In the genomic region with DNA sequence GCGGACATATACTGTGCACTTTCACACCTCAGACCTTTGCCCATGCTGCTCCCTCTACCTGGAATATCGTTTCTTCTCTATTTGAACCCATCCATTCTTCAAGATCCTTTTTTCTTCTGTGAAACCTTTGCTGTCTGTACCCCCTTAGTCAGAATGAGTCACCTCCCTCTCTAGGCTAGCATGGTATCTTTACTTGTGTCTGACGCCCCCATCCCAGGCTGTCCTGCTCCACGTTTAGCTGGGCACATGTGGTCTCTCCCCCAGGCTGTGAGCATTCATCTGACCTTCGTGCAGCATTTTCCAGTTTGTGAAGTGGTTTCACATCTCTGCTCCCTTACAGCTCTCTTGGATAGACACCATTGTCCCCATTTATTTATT, we compare ENCODE assay signal across 10 cellular contexts. TPM values are rescaled to one million over a fixed set of nuclear protein-coding genes. Genes with fewer than 3 reads are reported as not detected.
DNase-seq lines count a peak whose midpoint lies in the region; ATAC-seq and TF ChIP-seq lines count a peak whose summit lies in the region.
"Had no signal": no experiment of that assay in that cellular context is flagged by ENCODE, and none has a peak within 500 bp of the region (broad histone marks: within the 10 kb centered on the region; RNA-seq: fewer than 3 reads in every experiment).

No MANE protein-coding gene starts in this region.

- H3K27ac Mint-ChIP-seq in MCF 10A (ENCODE audit: low read depth, unreplicated experiment) = no peak overlapping the region
- no peak overlapping the region for H3K27ac Mint-ChIP-seq in naive thymus-derived CD4-positive, alpha-beta T cell
- H3K27ac Mint-ChIP-seq: activated CD8-positive, alpha-beta T cell treated with anti-CD3 and anti-CD28 coated beads for 36 hours had no signal

- ATAC-seq in upper lobe of left lung (ENCODE audit: low FRiP score in 2 of 2) = no peak
- ATAC-seq in naive thymus-derived CD4-positive, alpha-beta T cell = no peak
- ATAC-seq: activated CD8-positive, alpha-beta T cell treated with anti-CD3 and anti-CD28 coated beads for 36 hours had no signal

- H3K9me3 ChIP-seq in mammary epithelial cell (replicated peaks; ENCODE audit: insufficient read depth, low read length) (no peaks in the 10 kb centered on the region), muscle layer of colon (ENCODE audit: low read length) (no peaks in the 10 kb centered on the region), upper lobe of left lung (no peaks in the 10 kb centered on the region)
- H3K9me3 ChIP-seq in naive thymus-derived CD4-positive, alpha-beta T cell (ENCODE audit: control insufficient read depth in 2 of 3, low read length in 3 of 3) = no peaks in the 10 kb centered on the region
- H3K9me3 ChIP-seq: ovary had no signal

- H2AFZ ChIP-seq in mammary epithelial cell (ENCODE audit: low read depth, low read length) = no peak overlapping the region

- no peak for TF ChIP-seq EP300 in upper lobe of left lung (IDR thresholded peaks at IDR 0.05)

- no peak overlapping the region for H3K4me3 ChIP-seq in mammary epithelial cell (replicated peaks in 1 of 3; ENCODE audit: insufficient read depth in 1 of 3, low read depth in 2 of 3, low read length in 3 of 3)
- peak overlapping the region; percentile 42 for H3K4me3 ChIP-seq in coronary artery
- peak overlapping the region; percentile 25 to 26 for H3K4me3 ChIP-seq in muscle layer of colon (ENCODE audit: low read depth in 1 of 2, low read length in 2 of 2)
- H3K4me3 ChIP-seq in upper lobe of left lung = peak overlapping the region in 1 of 4 donors; percentile 16
- H3K4me3 ChIP-seq in naive thymus-derived CD4-positive, alpha-beta T cell (ENCODE audit: low read length) = no peak overlapping the region
- H3K4me3 ChIP-seq: ovary had no signal

- H3K9me3 Mint-ChIP-seq in MCF 10A (ENCODE audit: unreplicated experiment) = no peaks in the 10 kb centered on the region
- peaks cover 0 to 2% (median 0%) of the 10 kb centered on the region in 11 donors for H3K9me3 Mint-ChIP-seq in naive thymus-derived CD4-positive, alpha-beta T cell
- H3K9me3 Mint-ChIP-seq: activated CD8-positive, alpha-beta T cell treated with anti-CD3 and anti-CD28 coated beads for 36 hours had no signal

- peaks cover 21% of the 10 kb centered on the region for H3K27me3 Mint-ChIP-seq in MCF 10A (ENCODE audit: insufficient read depth, unreplicated experiment)
- H3K27me3 Mint-ChIP-seq in naive thymus-derived CD4-positive, alpha-beta T cell = peaks cover 4 to 59% (median 5%) of the 10 kb centered on the region in 5 donors
- H3K27me3 Mint-ChIP-seq: activated CD8-positive, alpha-beta T cell treated with anti-CD3 and anti-CD28 coated beads for 36 hours had no signal

- WGBS in mammary epithelial cell (ENCODE audit: low coverage, missing lambda C conversion rate) = 39% methylated on average over 4 of the region's 5 CpGs
- 42 to 47% methylated on average over 4 of the region's 5 CpGs for WGBS in upper lobe of left lung, 2 donors

- BruUV-seq in MCF 10A (replicated peaks; lab: Mats Ljungman, UMichigan) (no TSS peak), mammary epithelial cell (replicated peaks; lab: Mats Ljungman, UMichigan) (no TSS peak)

- TF ChIP-seq CTCF in MCF 10A (IDR thresholded peaks at IDR 0.05; ENCODE audit: unreplicated experiment) (no peak), mammary epithelial cell (conservative IDR thresholded peaks at IDR 0.05 in 1 of 2, IDR thresholded peaks at IDR 0.05 in 1 of 2; ENCODE audit: extremely low read depth in 1 of 2, insufficient read depth in 1 of 2, low read depth in 1 of 2, low read length in 2 of 2) (no peak), coronary artery (IDR thresholded peaks at IDR 0.05) (no peak), upper lobe of left lung (IDR thresholded peaks at IDR 0.05) (no peak)

- peak overlapping the region; percentile 28 for H3K4me3 Mint-ChIP-seq in MCF 10A (ENCODE audit: unreplicated experiment)
- no peak overlapping the region for H3K4me3 Mint-ChIP-seq in naive thymus-derived CD4-positive, alpha-beta T cell
- H3K4me3 Mint-ChIP-seq: activated CD8-positive, alpha-beta T cell treated with anti-CD3 and anti-CD28 coated beads for 36 hours had no signal

- DNase-seq in MCF 10A (ENCODE audit: unreplicated experiment) (no peak), mammary epithelial cell (no peak), coronary artery (ENCODE audit: low spot score) (no peak), upper lobe of left lung (no peak), NK-92 (lab: John Stamatoyannopoulos, UW; ENCODE audit: unreplicated experiment) (no peak), NCI-H446 treated with DMSO at 0.1 percent for 48 hours (lab: John Stamatoyannopoulos, UW) (no peak)
- DNase-seq in naive thymus-derived CD4-positive, alpha-beta T cell = no peak
- DNase-seq: activated CD8-positive, alpha-beta T cell treated with anti-CD3 and anti-CD28 coated beads for 36 hours had no signal

- no peak overlapping the region for H3K4me2 ChIP-seq in mammary epithelial cell (ENCODE audit: insufficient read depth, low read depth, low read length)

- intact Hi-C loops in MCF 10A (cut with micrococcal nuclease) = no loop called here
- intact Hi-C loops in mammary epithelial cell (cut with micrococcal nuclease) = no loop called here
- intact Hi-C loops in naive thymus-derived CD4-positive, alpha-beta T cell (cut with micrococcal nuclease) = no loop called here

- H3K36me3 ChIP-seq in mammary epithelial cell (ENCODE audit: insufficient read depth, low read length) (no peaks in the 10 kb centered on the region), muscle layer of colon (ENCODE audit: insufficient read depth, low read length) (no peaks in the 10 kb centered on the region), upper lobe of left lung (no peaks in the 10 kb centered on the region)
- no peaks in the 10 kb centered on the region for H3K36me3 ChIP-seq in naive thymus-derived CD4-positive, alpha-beta T cell (ENCODE audit: control insufficient read depth in 2 of 3, insufficient read depth in 3 of 3, low read length in 3 of 3)
- H3K36me3 ChIP-seq: ovary had no signal

- CTCF ChIA-PET in MCF 10A (lab: Yijun Ruan, JAX) (no interaction called here), mammary epithelial cell (lab: Charles Lee; ENCODE audit: low non-redundant PET) (no interaction called here)
- CTCF ChIA-PET in naive thymus-derived CD4-positive, alpha-beta T cell (lab: Charles Lee) = no interaction called here

- H3K27me3 ChIP-seq in mammary epithelial cell (ENCODE audit: insufficient read depth, low read length) = no peaks in the 10 kb centered on the region
- no peaks in the 10 kb centered on the region for H3K27me3 ChIP-seq in muscle layer of colon (ENCODE audit: control insufficient read depth in 1 of 2, insufficient read depth in 2 of 2, low read length in 2 of 2)
- H3K27me3 ChIP-seq in upper lobe of left lung = no peaks in the 10 kb centered on the region
- no peaks in the 10 kb centered on the region for H3K27me3 ChIP-seq in naive thymus-derived CD4-positive, alpha-beta T cell (ENCODE audit: control insufficient read depth in 2 of 2, insufficient read depth in 2 of 2, low read length in 2 of 2)
- H3K27me3 ChIP-seq: ovary had no signal

- H3K9ac ChIP-seq in mammary epithelial cell (ENCODE audit: insufficient read depth, low read length) (no peak overlapping the region), muscle layer of colon (ENCODE audit: low read length) (no peak overlapping the region)

- no peaks in the 10 kb centered on the region for H3K79me2 ChIP-seq in mammary epithelial cell (ENCODE audit: insufficient read depth, low read length)

- POLR2A ChIA-PET in MCF 10A (lab: Yijun Ruan, JAX) = interaction anchor here (0.6 to 3.8 kb wide), 5 partner anchors 10 to 649 kb away, joined by 3 to 53 read pairs (median 3); partner anchors contain the start of gene TLE3
- POLR2A ChIA-PET in naive thymus-derived CD4-positive, alpha-beta T cell (lab: Charles Lee) = no interaction called here

- H3K4me1 Mint-ChIP-seq in MCF 10A (ENCODE audit: insufficient read depth, unreplicated experiment) = peaks cover 13% of the 10 kb centered on the region
- H3K4me1 Mint-ChIP-seq in naive thymus-derived CD4-positive, alpha-beta T cell = peaks cover 0 to 12% (median 4%) of the 10 kb centered on the region in 7 donors

- H4K20me1 ChIP-seq in mammary epithelial cell (ENCODE audit: insufficient read depth, low read length) = no peaks in the 10 kb centered on the region

- no peaks in the 10 kb centered on the region for H3K36me3 Mint-ChIP-seq in MCF 10A (ENCODE audit: insufficient read depth, unreplicated experiment)
- no peaks in the 10 kb centered on the region for H3K36me3 Mint-ChIP-seq in naive thymus-derived CD4-positive, alpha-beta T cell

- in situ Hi-C loops in mammary epithelial cell (cut with MboI; ENCODE audit: low sequenced_read_pairs in 2 of 2) = loop anchor here in 1 of 2 donors (25.0 kb wide), 1 partner anchor 350 kb away; no protein-coding TSS in a partner anchor

- H3K27ac ChIP-seq in mammary epithelial cell (ENCODE audit: insufficient read depth, low read depth, low read length) (no peak overlapping the region), coronary artery (peak overlapping the region; percentile 48 to 87), muscle layer of colon (ENCODE audit: low read depth, low read length) (peak overlapping the region; percentile 71), upper lobe of left lung (peak overlapping the region; percentile 57 to 87 (median 78))
- no peak overlapping the region for H3K27ac ChIP-seq in naive thymus-derived CD4-positive, alpha-beta T cell (ENCODE audit: low read depth, low read length)

- dilution Hi-C loops in mammary epithelial cell (cut with HindIII; ENCODE audit: low sequenced_read_pairs) = no loop called here

- H3K4me1 ChIP-seq in mammary epithelial cell (ENCODE audit: insufficient read depth, low read length) = peaks cover 4% of the 10 kb centered on the region
- H3K4me1 ChIP-seq in muscle layer of colon (ENCODE audit: insufficient read depth, low read length) = peaks cover 9% of the 10 kb centered on the region
- H3K4me1 ChIP-seq in upper lobe of left lung = peaks cover 13 to 18% (median 15%) of the 10 kb centered on the region in 4 donors
- no peaks in the 10 kb centered on the region for H3K4me1 ChIP-seq in naive thymus-derived CD4-positive, alpha-beta T cell (ENCODE audit: control insufficient read depth in 2 of 2, insufficient read depth in 2 of 2, low read length in 2 of 2)

- TF ChIP-seq POLR2A in upper lobe of left lung (IDR thresholded peaks at IDR 0.05) = no peak

RNA-seq across cellular contexts. Expression of gene TLE3, which starts 14.3 kb away (rescaled TPM):
- total RNA-seq in MCF 10A (2022) (21.6 and 23.2 TPM in 2 replicates), mammary epithelial cell (10 to 100 TPM; 27.6 to 32.0 TPM), upper lobe of left lung (100 to 1,000 TPM in 1 of 6 donors, 10 to 100 TPM in 5; 52.2 to 140 (median 80.6) TPM)
- 21.2 TPM for polyA plus RNA-seq in mammary epithelial cell
- polyA minus RNA-seq in mammary epithelial cell = 53.7 TPM
- total RNA-seq in naive thymus-derived CD4-positive, alpha-beta T cell = 100 to 1,000 TPM in 4 of 5 experiments, 10 to 100 TPM in 1; 84.5 to 183 (median 120) TPM
- polyA plus RNA-seq in naive thymus-derived CD4-positive, alpha-beta T cell = 10 to 100 TPM; 15.2 to 41.4 TPM

Comparison
In these comparisons a context has a peak if more than half of its experiments do, and no peak if none do; other contexts are left out.
1. H3K27ac ChIP-seq: peak in coronary artery (2 of 2), muscle layer of colon (single experiment) and upper lobe of left lung (4 of 4); none in mammary epithelial cell (single experiment) and naive thymus-derived CD4-positive, alpha-beta T cell (single experiment).
2. H3K4me3 ChIP-seq: peak in coronary artery (single experiment) and muscle layer of colon (2 of 2); none in mammary epithelial cell (0 of 3) and naive thymus-derived CD4-positive, alpha-beta T cell (single experiment).